Comparison of ENCODE assay signal across 8 cellular contexts in genomic region chr1:61083799-61084385, GRCh38. TPM values are rescaled to one million over a fixed set of nuclear protein-coding genes. Genes with fewer than 3 reads are reported as not detected.
DNase-seq lines count a peak whose midpoint lies in the region; ATAC-seq and TF ChIP-seq lines count a peak whose summit lies in the region.

No MANE protein-coding gene starts in this region.

- H3K27me3 ChIP-seq in AG04450 (ENCODE audit: control insufficient read depth, insufficient read depth, low read length): no peaks in the 10 kb centered on the region
- no peaks in the 10 kb centered on the region for H3K27me3 ChIP-seq in dorsolateral prefrontal cortex

- CTCF ChIA-PET in AG04450 (lab: Charles Lee): no interaction called here

- H3K27ac ChIP-seq in AG04450 (ENCODE audit: low read depth, low read length) (no peak overlapping the region), dorsolateral prefrontal cortex (peak overlapping the region; percentile 79 to 99 (median 97))

- TF ChIP-seq CTCF in AG04450 (IDR thresholded peaks at IDR 0.05; ENCODE audit: low read depth, low read length) (no peak), dorsolateral prefrontal cortex (IDR thresholded peaks at IDR 0.05 in 54 of 56, conservative IDR thresholded peaks at IDR 0.05 in 2 of 56; ENCODE audit: low read depth in 1 of 56, partially characterized antibody in 56 of 56) (no peak)

- ATAC-seq in naive B cell (ENCODE audit: low read depth in 2 of 2) (no peak), GM18519 (IDR thresholded peaks at IDR 0.05; ENCODE audit: low FRiP score, unreplicated experiment) (no peak)

- H3K9me3 ChIP-seq in AG04450 (ENCODE audit: control insufficient read depth, insufficient read depth, low read length): no peaks in the 10 kb centered on the region; the same call in 1 of the 2 replicates

- H3K4me3 ChIP-seq in AG04450 (ENCODE audit: low read depth, low read length): peak overlapping the region; percentile 76
- H3K4me3 ChIP-seq in dorsolateral prefrontal cortex: peak overlapping the region; percentile 52 to 97 (median 87)

- intact Hi-C loops in dorsolateral prefrontal cortex (cut with DNase I): loop anchor here (2.0 to 10.0 kb wide), 4 partner anchors 38 to 191 kb away; no protein-coding TSS in a partner anchor

- H3K9me3 Mint-ChIP-seq in naive B cell: peaks cover 0 to 2% (median 0%) of the 10 kb centered on the region in 7 donors

- H3K36me3 Mint-ChIP-seq in naive B cell: no peaks in the 10 kb centered on the region

- peaks cover 15 to 29% (median 28%) of the 10 kb centered on the region in 3 donors for H3K4me1 Mint-ChIP-seq in naive B cell

- H3K27me3 Mint-ChIP-seq in naive B cell: peaks cover 42 to 70% (median 55%) of the 10 kb centered on the region in 3 donors

- peak overlapping the region; percentile 85 to 93 (median 88) for H3K4me3 Mint-ChIP-seq in naive B cell

- in situ Hi-C loops in KBM-7 (cut with MboI; ENCODE audit: low pct_unique_long_range_greater_than_20kb, low sequenced_read_pairs): no loop called here

- POLR2A ChIA-PET in AG04450 (lab: Yijun Ruan, JAX): interaction anchor here (0.9 kb wide), 1 partner anchor 34 kb away, joined by 3 read pairs; no protein-coding TSS in a partner anchor

- DNase-seq in AG04450 (ENCODE audit: low read depth, low spot score) (no peak), KBM-7 (peak; percentile 13), dorsolateral prefrontal cortex (no peak), naive B cell (no peak), NCI-H345 treated with DMSO at 0.1 percent for 48 hours (lab: John Stamatoyannopoulos, UW; ENCODE audit: unreplicated experiment) (no peak), A172 (ENCODE audit: low spot score) (no peak), EL (no peak)

- H3K27ac Mint-ChIP-seq in naive B cell: peak overlapping the region in 2 of 6 donors; percentile 42 to 72

RNA-seq across cellular contexts. Expression of gene NFIA, which starts 1.5 kb away (rescaled TPM):
- polyA plus RNA-seq in AG04450 (2011; rRNA removed) (3.0 and 3.9 TPM in 2 replicates), naive B cell (ENCODE audit: low read depth in 6 of 6) (1 to 10 TPM in 4 of 6 donors, under 1 TPM in 2; 0.77 to 5.7 (median 1.4) TPM)
- 9.6 and 11.6 TPM in 2 replicates for polyA minus RNA-seq in AG04450 (2011; rRNA and poly(A)+ RNA removed)
- 100 to 1,000 TPM in 40 of 120 experiments, 10 to 100 TPM in 80; 63.0 to 203 (median 91.8) TPM for total RNA-seq in dorsolateral prefrontal cortex
- total RNA-seq in A172 (2014; rRNA removed; shearing (Covaris generic)): 0.22 and 0.31 TPM in 2 replicates

Comparison
In these comparisons a context has a peak if more than half of its experiments do, and no peak if none do; other contexts are left out.
1. RNA of gene NFIA, which starts 1.5 kb away (total RNA-seq): 63.0 to 203 TPM in dorsolateral prefrontal cortex; 0.22 to 0.31 TPM in A172; every median in the first group is over 10 times any median in the second.